1 cellular context compared by ENCODE assay signal in the genomic region with DNA sequence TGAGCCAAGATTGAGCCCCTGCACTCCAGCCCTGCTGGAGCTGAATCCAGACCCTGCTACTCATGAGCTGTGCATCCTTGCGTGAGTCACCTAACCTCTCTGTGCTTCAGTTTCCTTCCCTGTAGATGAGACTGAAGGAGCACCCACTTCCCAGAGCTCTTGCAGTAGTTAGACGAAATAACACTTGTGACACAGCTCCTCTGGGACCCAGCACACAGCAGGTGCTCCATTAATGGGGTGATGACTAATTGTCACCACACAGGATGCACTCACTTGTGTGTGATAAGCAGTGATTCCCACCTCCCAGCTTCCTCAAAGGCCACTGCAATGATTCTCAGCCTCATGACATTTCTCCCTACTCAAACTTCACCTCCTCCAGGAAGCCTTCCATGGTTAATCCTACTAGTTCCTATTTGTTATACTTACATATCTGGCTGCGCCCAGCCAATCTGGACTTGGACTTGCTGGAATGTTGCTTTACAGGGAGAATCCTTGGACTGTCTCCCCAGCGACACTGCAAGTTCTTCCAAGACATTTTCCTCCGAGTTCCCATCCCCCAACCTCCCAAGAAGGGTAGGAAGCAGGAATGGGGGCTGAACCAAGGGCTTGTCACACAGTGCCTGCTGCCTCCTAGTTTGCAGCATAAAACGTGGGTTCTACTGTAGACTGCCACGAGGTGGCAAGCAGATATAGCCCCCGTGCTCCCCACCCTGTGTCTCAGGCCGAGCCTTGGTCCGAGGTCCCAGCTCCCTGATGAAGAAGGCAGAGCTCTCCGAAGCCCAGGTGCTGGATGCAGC.
TF ChIP-seq lines count a peak whose summit lies in the region.

No MANE protein-coding gene starts in this region.

TF ChIP-seq in K562, 482 proteins besides CTCF, POLR2A, EP300 and RAD21 (continued from another document and continues in another):
- TF ChIP-seq, protein P1, sequence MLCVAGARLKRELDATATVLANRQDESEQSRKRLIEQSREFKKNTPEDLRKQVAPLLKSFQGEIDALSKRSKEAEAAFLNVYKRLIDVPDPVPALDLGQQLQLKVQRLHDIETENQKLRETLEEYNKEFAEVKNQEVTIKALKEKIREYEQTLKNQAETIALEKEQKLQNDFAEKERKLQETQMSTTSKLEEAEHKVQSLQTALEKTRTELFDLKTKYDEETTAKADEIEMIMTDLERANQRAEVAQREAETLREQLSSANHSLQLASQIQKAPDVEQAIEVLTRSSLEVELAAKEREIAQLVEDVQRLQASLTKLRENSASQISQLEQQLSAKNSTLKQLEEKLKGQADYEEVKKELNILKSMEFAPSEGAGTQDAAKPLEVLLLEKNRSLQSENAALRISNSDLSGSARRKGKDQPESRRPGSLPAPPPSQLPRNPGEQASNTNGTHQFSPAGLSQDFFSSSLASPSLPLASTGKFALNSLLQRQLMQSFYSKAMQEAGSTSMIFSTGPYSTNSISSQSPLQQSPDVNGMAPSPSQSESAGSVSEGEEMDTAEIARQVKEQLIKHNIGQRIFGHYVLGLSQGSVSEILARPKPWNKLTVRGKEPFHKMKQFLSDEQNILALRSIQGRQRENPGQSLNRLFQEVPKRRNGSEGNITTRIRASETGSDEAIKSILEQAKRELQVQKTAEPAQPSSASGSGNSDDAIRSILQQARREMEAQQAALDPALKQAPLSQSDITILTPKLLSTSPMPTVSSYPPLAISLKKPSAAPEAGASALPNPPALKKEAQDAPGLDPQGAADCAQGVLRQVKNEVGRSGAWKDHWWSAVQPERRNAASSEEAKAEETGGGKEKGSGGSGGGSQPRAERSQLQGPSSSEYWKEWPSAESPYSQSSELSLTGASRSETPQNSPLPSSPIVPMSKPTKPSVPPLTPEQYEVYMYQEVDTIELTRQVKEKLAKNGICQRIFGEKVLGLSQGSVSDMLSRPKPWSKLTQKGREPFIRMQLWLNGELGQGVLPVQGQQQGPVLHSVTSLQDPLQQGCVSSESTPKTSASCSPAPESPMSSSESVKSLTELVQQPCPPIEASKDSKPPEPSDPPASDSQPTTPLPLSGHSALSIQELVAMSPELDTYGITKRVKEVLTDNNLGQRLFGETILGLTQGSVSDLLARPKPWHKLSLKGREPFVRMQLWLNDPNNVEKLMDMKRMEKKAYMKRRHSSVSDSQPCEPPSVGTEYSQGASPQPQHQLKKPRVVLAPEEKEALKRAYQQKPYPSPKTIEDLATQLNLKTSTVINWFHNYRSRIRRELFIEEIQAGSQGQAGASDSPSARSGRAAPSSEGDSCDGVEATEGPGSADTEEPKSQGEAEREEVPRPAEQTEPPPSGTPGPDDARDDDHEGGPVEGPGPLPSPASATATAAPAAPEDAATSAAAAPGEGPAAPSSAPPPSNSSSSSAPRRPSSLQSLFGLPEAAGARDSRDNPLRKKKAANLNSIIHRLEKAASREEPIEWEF (CRISPR knock-in tag; IDR thresholded peaks at IDR 0.05) = no peak
- TF ChIP-seq ARID1B (IDR thresholded peaks at IDR 0.05) (peak; percentile 26), SMAD2 (IDR thresholded peaks at IDR 0.05; ENCODE audit: low read depth, low read length) (no peak), ZNF316 (IDR thresholded peaks at IDR 0.05) (no peak), PHF21A (IDR thresholded peaks at IDR 0.05; ENCODE audit: borderline replicate concordance, low read depth) (0 out of 2 replicates have a peak, but pooled peaks have one; percentile 70), IFI16 (CRISPR knock-in tag; IDR thresholded peaks at IDR 0.05) (no peak), ZFP36 (IDR thresholded peaks at IDR 0.05; ENCODE audit: low read depth, low read length, partially characterized antibody) (peak; percentile 99), ARID2 (IDR thresholded peaks at IDR 0.05) (no peak), ZNF146 (CRISPR knock-in tag; IDR thresholded peaks at IDR 0.05; ENCODE audit: unreplicated experiment) (no peak), SNIP1 (IDR thresholded peaks at IDR 0.05; ENCODE audit: low read depth) (no peak), NCOA2 (IDR thresholded peaks at IDR 0.05; ENCODE audit: partially characterized antibody in 2 of 2) (no peak), RBM39 (optimal IDR thresholded peaks at IDR 0.05; ENCODE audit: low read depth, low read length) (no peak), CCNT2 (IDR thresholded peaks at IDR 0.05; ENCODE audit: borderline replicate concordance, extremely low read depth, insufficient read length, low read depth, low read length) (no peak), DMBX1 (CRISPR knock-in tag; IDR thresholded peaks at IDR 0.05; ENCODE audit: borderline replicate concordance) (no peak), ZKSCAN8 (CRISPR knock-in tag; IDR thresholded peaks at IDR 0.05) (peak; percentile 96), BHLHE40 (IDR thresholded peaks at IDR 0.05; ENCODE audit: low read length) (no peak; the same call in 1 of the 2 replicates), HDGF (IDR thresholded peaks at IDR 0.05) (no peak), ETV5 (CRISPR knock-in tag; IDR thresholded peaks at IDR 0.05; ENCODE audit: low read depth) (no peak), PCBP1 (IDR thresholded peaks at IDR 0.05; ENCODE audit: low read depth, low read length, poor library complexity, severe bottlenecking) (no peak), GATAD2B (IDR thresholded peaks at IDR 0.05; ENCODE audit: borderline replicate concordance) (no peak), RNF2 (IDR thresholded peaks at IDR 0.05) (no peak)
- TF ChIP-seq, protein P2, sequence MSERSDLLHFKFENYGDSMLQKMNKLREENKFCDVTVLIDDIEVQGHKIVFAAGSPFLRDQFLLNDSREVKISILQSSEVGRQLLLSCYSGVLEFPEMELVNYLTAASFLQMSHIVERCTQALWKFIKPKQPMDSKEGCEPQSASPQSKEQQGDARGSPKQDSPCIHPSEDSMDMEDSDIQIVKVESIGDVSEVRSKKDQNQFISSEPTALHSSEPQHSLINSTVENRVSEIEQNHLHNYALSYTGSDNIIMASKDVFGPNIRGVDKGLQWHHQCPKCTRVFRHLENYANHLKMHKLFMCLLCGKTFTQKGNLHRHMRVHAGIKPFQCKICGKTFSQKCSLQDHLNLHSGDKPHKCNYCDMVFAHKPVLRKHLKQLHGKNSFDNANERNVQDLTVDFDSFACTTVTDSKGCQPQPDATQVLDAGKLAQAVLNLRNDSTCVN (CRISPR knock-in tag; IDR thresholded peaks at IDR 0.05) = no peak
- TF ChIP-seq, protein P3, sequence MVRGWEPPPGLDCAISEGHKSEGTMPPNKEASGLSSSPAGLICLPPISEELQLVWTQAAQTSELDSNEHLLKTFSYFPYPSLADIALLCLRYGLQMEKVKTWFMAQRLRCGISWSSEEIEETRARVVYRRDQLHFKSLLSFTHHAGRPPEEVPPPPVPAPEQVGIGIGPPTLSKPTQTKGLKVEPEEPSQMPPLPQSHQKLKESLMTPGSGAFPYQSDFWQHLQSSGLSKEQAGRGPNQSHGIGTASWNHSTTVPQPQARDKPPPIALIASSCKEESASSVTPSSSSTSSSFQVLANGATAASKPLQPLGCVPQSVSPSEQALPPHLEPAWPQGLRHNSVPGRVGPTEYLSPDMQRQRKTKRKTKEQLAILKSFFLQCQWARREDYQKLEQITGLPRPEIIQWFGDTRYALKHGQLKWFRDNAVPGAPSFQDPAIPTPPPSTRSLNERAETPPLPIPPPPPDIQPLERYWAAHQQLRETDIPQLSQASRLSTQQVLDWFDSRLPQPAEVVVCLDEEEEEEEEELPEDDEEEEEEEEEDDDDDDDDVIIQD (CRISPR knock-in tag; IDR thresholded peaks at IDR 0.05) = no peak
- TF ChIP-seq, protein P4, sequence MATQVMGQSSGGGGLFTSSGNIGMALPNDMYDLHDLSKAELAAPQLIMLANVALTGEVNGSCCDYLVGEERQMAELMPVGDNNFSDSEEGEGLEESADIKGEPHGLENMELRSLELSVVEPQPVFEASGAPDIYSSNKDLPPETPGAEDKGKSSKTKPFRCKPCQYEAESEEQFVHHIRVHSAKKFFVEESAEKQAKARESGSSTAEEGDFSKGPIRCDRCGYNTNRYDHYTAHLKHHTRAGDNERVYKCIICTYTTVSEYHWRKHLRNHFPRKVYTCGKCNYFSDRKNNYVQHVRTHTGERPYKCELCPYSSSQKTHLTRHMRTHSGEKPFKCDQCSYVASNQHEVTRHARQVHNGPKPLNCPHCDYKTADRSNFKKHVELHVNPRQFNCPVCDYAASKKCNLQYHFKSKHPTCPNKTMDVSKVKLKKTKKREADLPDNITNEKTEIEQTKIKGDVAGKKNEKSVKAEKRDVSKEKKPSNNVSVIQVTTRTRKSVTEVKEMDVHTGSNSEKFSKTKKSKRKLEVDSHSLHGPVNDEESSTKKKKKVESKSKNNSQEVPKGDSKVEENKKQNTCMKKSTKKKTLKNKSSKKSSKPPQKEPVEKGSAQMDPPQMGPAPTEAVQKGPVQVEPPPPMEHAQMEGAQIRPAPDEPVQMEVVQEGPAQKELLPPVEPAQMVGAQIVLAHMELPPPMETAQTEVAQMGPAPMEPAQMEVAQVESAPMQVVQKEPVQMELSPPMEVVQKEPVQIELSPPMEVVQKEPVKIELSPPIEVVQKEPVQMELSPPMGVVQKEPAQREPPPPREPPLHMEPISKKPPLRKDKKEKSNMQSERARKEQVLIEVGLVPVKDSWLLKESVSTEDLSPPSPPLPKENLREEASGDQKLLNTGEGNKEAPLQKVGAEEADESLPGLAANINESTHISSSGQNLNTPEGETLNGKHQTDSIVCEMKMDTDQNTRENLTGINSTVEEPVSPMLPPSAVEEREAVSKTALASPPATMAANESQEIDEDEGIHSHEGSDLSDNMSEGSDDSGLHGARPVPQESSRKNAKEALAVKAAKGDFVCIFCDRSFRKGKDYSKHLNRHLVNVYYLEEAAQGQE (CRISPR knock-in tag; IDR thresholded peaks at IDR 0.05; ENCODE audit: low read depth) = no peak
- TF ChIP-seq, protein P5, sequence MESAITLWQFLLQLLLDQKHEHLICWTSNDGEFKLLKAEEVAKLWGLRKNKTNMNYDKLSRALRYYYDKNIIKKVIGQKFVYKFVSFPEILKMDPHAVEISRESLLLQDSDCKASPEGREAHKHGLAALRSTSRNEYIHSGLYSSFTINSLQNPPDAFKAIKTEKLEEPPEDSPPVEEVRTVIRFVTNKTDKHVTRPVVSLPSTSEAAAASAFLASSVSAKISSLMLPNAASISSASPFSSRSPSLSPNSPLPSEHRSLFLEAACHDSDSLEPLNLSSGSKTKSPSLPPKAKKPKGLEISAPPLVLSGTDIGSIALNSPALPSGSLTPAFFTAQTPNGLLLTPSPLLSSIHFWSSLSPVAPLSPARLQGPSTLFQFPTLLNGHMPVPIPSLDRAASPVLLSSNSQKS (CRISPR knock-in tag; IDR thresholded peaks at IDR 0.05) = no peak
- TF ChIP-seq, protein P6, sequence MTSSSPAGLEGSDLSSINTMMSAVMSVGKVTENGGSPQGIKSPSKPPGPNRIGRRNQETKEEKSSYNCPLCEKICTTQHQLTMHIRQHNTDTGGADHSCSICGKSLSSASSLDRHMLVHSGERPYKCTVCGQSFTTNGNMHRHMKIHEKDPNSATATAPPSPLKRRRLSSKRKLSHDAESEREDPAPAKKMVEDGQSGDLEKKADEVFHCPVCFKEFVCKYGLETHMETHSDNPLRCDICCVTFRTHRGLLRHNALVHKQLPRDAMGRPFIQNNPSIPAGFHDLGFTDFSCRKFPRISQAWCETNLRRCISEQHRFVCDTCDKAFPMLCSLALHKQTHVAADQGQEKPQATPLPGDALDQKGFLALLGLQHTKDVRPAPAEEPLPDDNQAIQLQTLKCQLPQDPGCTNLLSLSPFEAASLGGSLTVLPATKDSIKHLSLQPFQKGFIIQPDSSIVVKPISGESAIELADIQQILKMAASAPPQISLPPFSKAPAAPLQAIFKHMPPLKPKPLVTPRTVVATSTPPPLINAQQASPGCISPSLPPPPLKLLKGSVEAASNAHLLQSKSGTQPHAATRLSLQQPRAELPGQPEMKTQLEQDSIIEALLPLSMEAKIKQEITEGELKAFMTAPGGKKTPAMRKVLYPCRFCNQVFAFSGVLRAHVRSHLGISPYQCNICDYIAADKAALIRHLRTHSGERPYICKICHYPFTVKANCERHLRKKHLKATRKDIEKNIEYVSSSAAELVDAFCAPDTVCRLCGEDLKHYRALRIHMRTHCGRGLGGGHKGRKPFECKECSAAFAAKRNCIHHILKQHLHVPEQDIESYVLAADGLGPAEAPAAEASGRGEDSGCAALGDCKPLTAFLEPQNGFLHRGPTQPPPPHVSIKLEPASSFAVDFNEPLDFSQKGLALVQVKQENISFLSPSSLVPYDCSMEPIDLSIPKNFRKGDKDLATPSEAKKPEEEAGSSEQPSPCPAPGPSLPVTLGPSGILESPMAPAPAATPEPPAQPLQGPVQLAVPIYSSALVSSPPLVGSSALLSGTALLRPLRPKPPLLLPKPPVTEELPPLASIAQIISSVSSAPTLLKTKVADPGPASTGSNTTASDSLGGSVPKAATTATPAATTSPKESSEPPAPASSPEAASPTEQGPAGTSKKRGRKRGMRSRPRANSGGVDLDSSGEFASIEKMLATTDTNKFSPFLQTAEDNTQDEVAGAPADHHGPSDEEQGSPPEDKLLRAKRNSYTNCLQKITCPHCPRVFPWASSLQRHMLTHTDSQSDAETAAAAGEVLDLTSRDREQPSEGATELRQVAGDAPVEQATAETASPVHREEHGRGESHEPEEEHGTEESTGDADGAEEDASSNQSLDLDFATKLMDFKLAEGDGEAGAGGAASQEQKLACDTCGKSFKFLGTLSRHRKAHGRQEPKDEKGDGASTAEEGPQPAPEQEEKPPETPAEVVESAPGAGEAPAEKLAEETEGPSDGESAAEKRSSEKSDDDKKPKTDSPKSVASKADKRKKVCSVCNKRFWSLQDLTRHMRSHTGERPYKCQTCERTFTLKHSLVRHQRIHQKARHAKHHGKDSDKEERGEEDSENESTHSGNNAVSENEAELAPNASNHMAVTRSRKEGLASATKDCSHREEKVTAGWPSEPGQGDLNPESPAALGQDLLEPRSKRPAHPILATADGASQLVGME (CRISPR knock-in tag; IDR thresholded peaks at IDR 0.05) = no peak
- TF ChIP-seq, protein P7, sequence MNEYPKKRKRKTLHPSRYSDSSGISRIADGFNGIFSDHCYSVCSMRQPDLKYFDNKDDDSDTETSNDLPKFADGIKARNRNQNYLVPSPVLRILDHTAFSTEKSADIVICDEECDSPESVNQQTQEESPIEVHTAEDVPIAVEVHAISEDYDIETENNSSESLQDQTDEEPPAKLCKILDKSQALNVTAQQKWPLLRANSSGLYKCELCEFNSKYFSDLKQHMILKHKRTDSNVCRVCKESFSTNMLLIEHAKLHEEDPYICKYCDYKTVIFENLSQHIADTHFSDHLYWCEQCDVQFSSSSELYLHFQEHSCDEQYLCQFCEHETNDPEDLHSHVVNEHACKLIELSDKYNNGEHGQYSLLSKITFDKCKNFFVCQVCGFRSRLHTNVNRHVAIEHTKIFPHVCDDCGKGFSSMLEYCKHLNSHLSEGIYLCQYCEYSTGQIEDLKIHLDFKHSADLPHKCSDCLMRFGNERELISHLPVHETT (CRISPR knock-in tag; conservative IDR thresholded peaks at IDR 0.05 in 1 of 2, IDR thresholded peaks at IDR 0.05 in 1 of 2) = no peak
- TF ChIP-seq, protein P8, sequence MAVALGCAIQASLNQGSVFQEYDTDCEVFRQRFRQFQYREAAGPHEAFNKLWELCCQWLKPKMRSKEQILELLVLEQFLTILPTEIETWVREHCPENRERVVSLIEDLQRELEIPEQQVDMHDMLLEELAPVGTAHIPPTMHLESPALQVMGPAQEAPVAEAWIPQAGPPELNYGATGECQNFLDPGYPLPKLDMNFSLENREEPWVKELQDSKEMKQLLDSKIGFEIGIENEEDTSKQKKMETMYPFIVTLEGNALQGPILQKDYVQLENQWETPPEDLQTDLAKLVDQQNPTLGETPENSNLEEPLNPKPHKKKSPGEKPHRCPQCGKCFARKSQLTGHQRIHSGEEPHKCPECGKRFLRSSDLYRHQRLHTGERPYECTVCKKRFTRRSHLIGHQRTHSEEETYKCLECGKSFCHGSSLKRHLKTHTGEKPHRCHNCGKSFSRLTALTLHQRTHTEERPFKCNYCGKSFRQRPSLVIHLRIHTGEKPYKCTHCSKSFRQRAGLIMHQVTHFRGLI (CRISPR knock-in tag; IDR thresholded peaks at IDR 0.05) = no peak
- TF ChIP-seq, protein P9, sequence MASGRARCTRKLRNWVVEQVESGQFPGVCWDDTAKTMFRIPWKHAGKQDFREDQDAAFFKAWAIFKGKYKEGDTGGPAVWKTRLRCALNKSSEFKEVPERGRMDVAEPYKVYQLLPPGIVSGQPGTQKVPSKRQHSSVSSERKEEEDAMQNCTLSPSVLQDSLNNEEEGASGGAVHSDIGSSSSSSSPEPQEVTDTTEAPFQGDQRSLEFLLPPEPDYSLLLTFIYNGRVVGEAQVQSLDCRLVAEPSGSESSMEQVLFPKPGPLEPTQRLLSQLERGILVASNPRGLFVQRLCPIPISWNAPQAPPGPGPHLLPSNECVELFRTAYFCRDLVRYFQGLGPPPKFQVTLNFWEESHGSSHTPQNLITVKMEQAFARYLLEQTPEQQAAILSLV (tag; IDR thresholded peaks at IDR 0.05) = no peak
